In genomic region chr9:73213300-73213699, GRCh38 we compare ENCODE assay signal across 19 cellular contexts.
"Had no signal": no experiment of that assay in that cellular context is flagged by ENCODE, and none has a peak within 500 bp of the region (broad histone marks: within the 10 kb centered on the region; RNA-seq: fewer than 3 reads in every experiment).

No MANE protein-coding gene starts in this region.

- FAIRE-seq: bronchial epithelial cell, small intestine had no signal

- DNase-seq: activated CD8-positive, alpha-beta memory T cell treated with anti-CD3 and anti-CD28 coated beads for 24 hours; activated CD8-positive, alpha-beta memory T cell treated with anti-CD3 and anti-CD28 coated beads, Interleukin-2, amount 50 U/mL, for 4 hours; activated naive CD8-positive, alpha-beta T cell treated with anti-CD3 and anti-CD28 coated beads, Interleukin-2, amount 10 ng/mL, durations not matched to agents 7 days and 5 days; amygdala; cerebellar nuclear complex; endodermal cell; esophagus squamous epithelium; gastrocnemius medialis; hippocampal formation; kidney glomerular epithelial cell; left lung; naive thymus-derived CD4-positive, alpha-beta T cell; small intestine; stimulated activated CD4-positive, alpha-beta T cell treated with anti-CD3 and anti-CD28 coated beads, Interleukin-4, amount 100 ng/mL, for 24 hours; stomach; T-helper 9 cell had no signal

- H3K4me1 Mint-ChIP-seq: activated naive CD8-positive, alpha-beta T cell treated with anti-CD3 and anti-CD28 coated beads, Interleukin-2, amount 10 ng/mL, durations not matched to agents 7 days and 5 days had no signal

- H3K27ac Mint-ChIP-seq: activated naive CD8-positive, alpha-beta T cell treated with anti-CD3 and anti-CD28 coated beads, Interleukin-2, amount 10 ng/mL, durations not matched to agents 7 days and 5 days; endodermal cell; naive thymus-derived CD4-positive, alpha-beta T cell; neural progenitor cell had no signal

- H3K4me3 Mint-ChIP-seq: activated naive CD8-positive, alpha-beta T cell treated with anti-CD3 and anti-CD28 coated beads, Interleukin-2, amount 10 ng/mL, durations not matched to agents 7 days and 5 days; endodermal cell; naive thymus-derived CD4-positive, alpha-beta T cell; neural progenitor cell had no signal

- H3K36me3 Mint-ChIP-seq: activated naive CD8-positive, alpha-beta T cell treated with anti-CD3 and anti-CD28 coated beads, Interleukin-2, amount 10 ng/mL, durations not matched to agents 7 days and 5 days; naive thymus-derived CD4-positive, alpha-beta T cell; neural progenitor cell had no signal

- H3K27me3 Mint-ChIP-seq: activated naive CD8-positive, alpha-beta T cell treated with anti-CD3 and anti-CD28 coated beads, Interleukin-2, amount 10 ng/mL, durations not matched to agents 7 days and 5 days had no signal

- ATAC-seq: gastrocnemius medialis; left lung; naive thymus-derived CD4-positive, alpha-beta T cell; sciatic nerve had no signal
